In genomic region chr2:69754633-69755032, GRCh38 we compare ENCODE assay signal across 17 cellular contexts. TPM values are rescaled to one million over a fixed set of nuclear protein-coding genes. Genes with fewer than 3 reads are reported as not detected.
DNase-seq lines count a peak whose midpoint lies in the region; ATAC-seq lines count a peak whose summit lies in the region.
"Had no signal": no experiment of that assay in that cellular context is flagged by ENCODE, and none has a peak within 500 bp of the region (broad histone marks: within the 10 kb centered on the region; RNA-seq: fewer than 3 reads in every experiment).

No MANE protein-coding gene starts in this region.

- no peaks in the 10 kb centered on the region for H3K36me3 ChIP-seq in stomach smooth muscle (ENCODE audit: control insufficient read depth in 2 of 2, insufficient read depth in 2 of 2, low read length in 2 of 2)
- H3K36me3 ChIP-seq: cardiac muscle cell had no signal

- peaks cover 14% of the 10 kb centered on the region for H3K4me1 ChIP-seq in stomach smooth muscle (ENCODE audit: control insufficient read depth, insufficient read depth, low read length)

- intact Hi-C loops in activated CD4-positive, alpha-beta memory T cell treated with anti-CD3 and anti-CD28 coated beads for 36 hours (cut with micrococcal nuclease) = no loop called here
- intact Hi-C loops in sciatic nerve (cut with DNase I) = no loop called here

- H3K9me3 Mint-ChIP-seq in activated CD4-positive, alpha-beta memory T cell treated with anti-CD3 and anti-CD28 coated beads, Interleukin-2, amount 10 ng/mL, durations not matched to agents 7 days and 5 days = no peaks in the 10 kb centered on the region
- no peaks in the 10 kb centered on the region for H3K9me3 Mint-ChIP-seq in activated CD4-positive, alpha-beta memory T cell treated with anti-CD3 and anti-CD28 coated beads for 36 hours
- H3K9me3 Mint-ChIP-seq in T-cell = no peaks in the 10 kb centered on the region
- H3K9me3 Mint-ChIP-seq: activated B cell treated with CpG ODN at 0.5 μM for 24 hours; stimulated activated naive CD8-positive, alpha-beta T cell treated with anti-CD3 and anti-CD28 coated beads, Interleukin-15, amount 100 ng/mL, for 72 hours had no signal

- no peaks in the 10 kb centered on the region for H3K27me3 ChIP-seq in stomach smooth muscle (ENCODE audit: control insufficient read depth in 1 of 2, insufficient read depth in 2 of 2, low read length in 2 of 2)
- H3K27me3 ChIP-seq: cardiac muscle cell had no signal

- peak overlapping the region; percentile 46 for H3K27ac ChIP-seq in stomach smooth muscle (ENCODE audit: low read length)
- H3K27ac ChIP-seq: cardiac muscle cell had no signal

- DNase-seq in activated CD4-positive, alpha-beta memory T cell treated with anti-CD3 and anti-CD28 coated beads, Interleukin-2, amount 10 ng/mL, durations not matched to agents 7 days and 5 days = no peak
- DNase-seq in activated CD4-positive, alpha-beta memory T cell treated with anti-CD3 and anti-CD28 coated beads for 36 hours = no peak
- DNase-seq in T-cell (no peak), left lobe of liver (ENCODE audit: low spot score) (peak; percentile 21), sciatic nerve (ENCODE audit: low spot score) (no peak), HuH-7.5 (ENCODE audit: low spot score) (no peak)
- DNase-seq: ACHN; activated B cell treated with CpG ODN at 0.5 μM for 24 hours; activated gamma-delta T cell; EL; erythroblast; NCI-H446; stimulated activated CD4-positive, alpha-beta T cell treated with anti-CD3 and anti-CD28 coated beads, Interleukin-2, amount 100 ng/mL, for 48 hours; stimulated activated naive CD8-positive, alpha-beta T cell treated with anti-CD3 and anti-CD28 coated beads, Interleukin-15, amount 100 ng/mL, for 72 hours had no signal

- H3K9ac ChIP-seq in stomach smooth muscle (ENCODE audit: low read length in 2 of 2) = peak overlapping the region; percentile 35 to 42

- H3K4me3 ChIP-seq in stomach smooth muscle (ENCODE audit: low read length in 2 of 2) = peak overlapping the region; percentile 9 to 54
- H3K4me3 ChIP-seq: cardiac muscle cell had no signal

- H3K9me3 ChIP-seq in stomach smooth muscle (ENCODE audit: control insufficient read depth in 2 of 2, low read length in 2 of 2) = no peaks in the 10 kb centered on the region

- H3K4me1 Mint-ChIP-seq in activated CD4-positive, alpha-beta memory T cell treated with anti-CD3 and anti-CD28 coated beads, Interleukin-2, amount 10 ng/mL, durations not matched to agents 7 days and 5 days = peaks cover 30% of the 10 kb centered on the region
- H3K4me1 Mint-ChIP-seq in activated CD4-positive, alpha-beta memory T cell treated with anti-CD3 and anti-CD28 coated beads for 36 hours (ENCODE audit: low read depth) = peaks cover 17% of the 10 kb centered on the region
- H3K4me1 Mint-ChIP-seq in T-cell = peaks cover 7 to 20% (median 10%) of the 10 kb centered on the region in 3 donors

- CTCF ChIA-PET in activated CD4-positive, alpha-beta memory T cell treated with anti-CD3 and anti-CD28 coated beads, Interleukin-2, amount 10 ng/mL, durations not matched to agents 7 days and 5 days (lab: Charles Lee) = interaction anchor here (1.8 kb wide), 1 partner anchor 20 kb away, joined by 6 read pairs; no protein-coding TSS in a partner anchor
- CTCF ChIA-PET in activated CD4-positive, alpha-beta memory T cell treated with anti-CD3 and anti-CD28 coated beads for 36 hours (lab: Charles Lee) = no interaction called here
- CTCF ChIA-PET in T-cell (lab: Charles Lee) = no interaction called here

- peak overlapping the region; percentile 44 for H3K27ac Mint-ChIP-seq in activated CD4-positive, alpha-beta memory T cell treated with anti-CD3 and anti-CD28 coated beads, Interleukin-2, amount 10 ng/mL, durations not matched to agents 7 days and 5 days
- no peak overlapping the region for H3K27ac Mint-ChIP-seq in activated CD4-positive, alpha-beta memory T cell treated with anti-CD3 and anti-CD28 coated beads for 36 hours
- peak overlapping the region; percentile 80 to 81 for H3K27ac Mint-ChIP-seq in T-cell
- H3K27ac Mint-ChIP-seq: stimulated activated naive CD8-positive, alpha-beta T cell treated with anti-CD3 and anti-CD28 coated beads, Interleukin-15, amount 100 ng/mL, for 72 hours had no signal

- no peaks in the 10 kb centered on the region for H3K27me3 Mint-ChIP-seq in activated CD4-positive, alpha-beta memory T cell treated with anti-CD3 and anti-CD28 coated beads, Interleukin-2, amount 10 ng/mL, durations not matched to agents 7 days and 5 days
- H3K27me3 Mint-ChIP-seq in activated CD4-positive, alpha-beta memory T cell treated with anti-CD3 and anti-CD28 coated beads for 36 hours = no peaks in the 10 kb centered on the region
- H3K27me3 Mint-ChIP-seq in T-cell = no peaks in the 10 kb centered on the region
- H3K27me3 Mint-ChIP-seq: activated B cell treated with CpG ODN at 0.5 μM for 24 hours; stimulated activated naive CD8-positive, alpha-beta T cell treated with anti-CD3 and anti-CD28 coated beads, Interleukin-15, amount 100 ng/mL, for 72 hours had no signal

- POLR2A ChIA-PET in activated CD4-positive, alpha-beta memory T cell treated with anti-CD3 and anti-CD28 coated beads, Interleukin-2, amount 10 ng/mL, durations not matched to agents 7 days and 5 days (lab: Charles Lee) = interaction anchor here (1.2 to 3.0 kb wide), 4 partner anchors 12 to 74 kb away, joined by 3 to 15 read pairs (median 7); partner anchors contain the start of gene ANXA4
- POLR2A ChIA-PET in activated CD4-positive, alpha-beta memory T cell treated with anti-CD3 and anti-CD28 coated beads for 36 hours (lab: Charles Lee) = no interaction called here
- POLR2A ChIA-PET in T-cell (lab: Charles Lee) = no interaction called here

- peak overlapping the region; percentile 22 for H3K4me3 Mint-ChIP-seq in activated CD4-positive, alpha-beta memory T cell treated with anti-CD3 and anti-CD28 coated beads, Interleukin-2, amount 10 ng/mL, durations not matched to agents 7 days and 5 days
- H3K4me3 Mint-ChIP-seq in activated CD4-positive, alpha-beta memory T cell treated with anti-CD3 and anti-CD28 coated beads for 36 hours = no peak overlapping the region
- peak overlapping the region in 1 of 3 donors; percentile 29 for H3K4me3 Mint-ChIP-seq in T-cell
- H3K4me3 Mint-ChIP-seq: activated B cell treated with CpG ODN at 0.5 μM for 24 hours; stimulated activated naive CD8-positive, alpha-beta T cell treated with anti-CD3 and anti-CD28 coated beads, Interleukin-15, amount 100 ng/mL, for 72 hours had no signal

- ATAC-seq in T-cell (replicated peaks in 1 of 4) = no peak
- ATAC-seq in left lobe of liver = peak; percentile 24
- no peak for ATAC-seq in sciatic nerve
- no peak for ATAC-seq in HG03439 (IDR thresholded peaks at IDR 0.05; ENCODE audit: unreplicated experiment)
- ATAC-seq: stimulated activated naive CD8-positive, alpha-beta T cell treated with anti-CD3 and anti-CD28 coated beads, Interleukin-15, amount 100 ng/mL, for 72 hours had no signal

- H3K36me3 Mint-ChIP-seq in activated CD4-positive, alpha-beta memory T cell treated with anti-CD3 and anti-CD28 coated beads, Interleukin-2, amount 10 ng/mL, durations not matched to agents 7 days and 5 days (ENCODE audit: low read depth) = peaks cover 11% of the 10 kb centered on the region
- no peaks in the 10 kb centered on the region for H3K36me3 Mint-ChIP-seq in activated CD4-positive, alpha-beta memory T cell treated with anti-CD3 and anti-CD28 coated beads for 36 hours
- no peaks in the 10 kb centered on the region for H3K36me3 Mint-ChIP-seq in T-cell

RNA-seq across cellular contexts. Expression of gene ANXA4, which starts 12.7 kb away (rescaled TPM):
- 10 to 100 TPM; 86.9 to 90.4 TPM for total RNA-seq in activated CD4-positive, alpha-beta memory T cell treated with anti-CD3 and anti-CD28 coated beads, Interleukin-2, amount 10 ng/mL, durations not matched to agents 7 days and 5 days
- total RNA-seq in activated CD4-positive, alpha-beta memory T cell treated with anti-CD3 and anti-CD28 coated beads for 36 hours = 10 to 100 TPM; 41.3 to 43.2 TPM
- 10 to 100 TPM; 10.4 to 27.6 (median 20.0) TPM for total RNA-seq in T-cell
- 102 TPM for total RNA-seq in left lobe of liver
- total RNA-seq in sciatic nerve = 117 TPM
